Comparison of ENCODE assay signal across 21 cellular contexts in the genomic region with DNA sequence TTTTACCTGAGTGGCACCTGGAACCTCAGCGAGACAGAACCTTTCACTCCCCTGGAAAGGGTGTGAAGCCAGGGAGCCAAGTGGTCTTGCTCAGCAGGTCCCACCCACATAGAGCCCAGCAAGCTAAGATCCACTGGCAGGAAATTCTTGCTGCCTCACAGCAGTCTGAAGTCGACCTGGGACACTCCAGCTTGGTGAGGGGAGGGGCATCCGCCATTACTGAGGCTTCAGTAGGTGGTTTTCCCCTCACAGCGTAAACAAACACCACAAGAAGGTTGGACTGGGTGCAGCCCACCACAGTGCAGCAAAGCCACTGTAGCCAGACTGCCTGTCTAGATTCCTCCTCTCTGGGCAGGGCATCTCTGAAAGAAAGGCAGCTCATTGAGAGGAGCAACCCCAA.
DNase-seq lines count a peak whose midpoint lies in the region; ATAC-seq and TF ChIP-seq lines count a peak whose summit lies in the region.
"Had no signal": no experiment of that assay in that cellular context is flagged by ENCODE, and none has a peak within 500 bp of the region (broad histone marks: within the 10 kb centered on the region; RNA-seq: fewer than 3 reads in every experiment).

No MANE protein-coding gene starts in this region.

- 73% methylated on average over 4 of the region's 4 CpGs for WGBS in HUES64
- 71 to 72% methylated on average over 3 to 4 of the region's 4 CpGs for WGBS in endodermal cell (ENCODE audit: insufficient coverage in 1 of 2, insufficient read length in 1 of 2), 2 experiments
- 67 to 73% methylated on average over 3 to 4 of the region's 4 CpGs for WGBS in testis, 2 donors

- no peak overlapping the region for H3K27ac ChIP-seq in HUES64 (ENCODE audit: low read depth, low read length)
- H3K27ac ChIP-seq in endodermal cell (ENCODE audit: low read depth, low read length): no peak overlapping the region
- no peak overlapping the region for H3K27ac ChIP-seq in neural progenitor cell
- no peak overlapping the region for H3K27ac ChIP-seq in testis
- H3K27ac ChIP-seq: 22Rv1, BLaER1, C4-2B had no signal

- intact Hi-C loops in testis (cut with DNase I; ENCODE audit: low total_unique reads): no loop called here

- no peak overlapping the region for H3K4me3 Mint-ChIP-seq in endodermal cell
- H3K4me3 Mint-ChIP-seq in neural progenitor cell: no peak overlapping the region
- H3K4me3 Mint-ChIP-seq: B cell; CD4-positive, CD25-positive, alpha-beta regulatory T cell; CD8-positive, alpha-beta T cell; HFFc6 had no signal

- H3K4me3 ChIP-seq in HUES64 (ENCODE audit: low read length) (no peak overlapping the region), endodermal cell (ENCODE audit: low read length) (no peak overlapping the region), neural progenitor cell (no peak overlapping the region), testis (no peak overlapping the region)
- H3K4me3 ChIP-seq: BLaER1, GM12878, HAP-1 had no signal

- peaks cover 6% of the 10 kb centered on the region for H3K4me1 Mint-ChIP-seq in endodermal cell
- no peaks in the 10 kb centered on the region for H3K4me1 Mint-ChIP-seq in neural progenitor cell
- H3K4me1 Mint-ChIP-seq: B cell; CD4-positive, CD25-positive, alpha-beta regulatory T cell had no signal

- H3K27ac Mint-ChIP-seq in endodermal cell (no peak overlapping the region), neural progenitor cell (no peak overlapping the region)
- H3K27ac Mint-ChIP-seq: B cell; CD4-positive, CD25-positive, alpha-beta regulatory T cell; CD8-positive, alpha-beta T cell; HFFc6 had no signal

- no peaks in the 10 kb centered on the region for H3K27me3 Mint-ChIP-seq in endodermal cell (ENCODE audit: insufficient read depth)
- peaks cover 2% of the 10 kb centered on the region for H3K27me3 Mint-ChIP-seq in neural progenitor cell (ENCODE audit: insufficient read depth, low read depth)
- H3K27me3 Mint-ChIP-seq: B cell; CD4-positive, CD25-positive, alpha-beta regulatory T cell had no signal

- ATAC-seq in HG03432 (IDR thresholded peaks at IDR 0.05; ENCODE audit: unreplicated experiment): no peak
- ATAC-seq: CD8-positive, alpha-beta T cell; GM12878 had no signal

- no peaks in the 10 kb centered on the region for H3K36me3 Mint-ChIP-seq in endodermal cell (ENCODE audit: low read depth)
- peaks cover 4% of the 10 kb centered on the region for H3K36me3 Mint-ChIP-seq in neural progenitor cell
- H3K36me3 Mint-ChIP-seq: CD4-positive, CD25-positive, alpha-beta regulatory T cell; CD8-positive, alpha-beta T cell had no signal

- H3F3A ChIP-seq in neural progenitor cell (ENCODE audit: low read depth): no peaks in the 10 kb centered on the region

- TF ChIP-seq CTCF in endodermal cell (conservative IDR thresholded peaks at IDR 0.05): no peak
- no peak for TF ChIP-seq CTCF in neural progenitor cell (IDR thresholded peaks at IDR 0.05)
- no peak for TF ChIP-seq CTCF in testis (IDR thresholded peaks at IDR 0.05)

- no peaks in the 10 kb centered on the region for H3K79me2 ChIP-seq in neural progenitor cell (ENCODE audit: low read depth)

- no peaks in the 10 kb centered on the region for H3K27me3 ChIP-seq in HUES64 (ENCODE audit: insufficient read depth, low read length)
- no peaks in the 10 kb centered on the region for H3K27me3 ChIP-seq in endodermal cell (ENCODE audit: control insufficient read depth, insufficient read depth, low read length, poor library complexity, severe bottlenecking)
- H3K27me3 ChIP-seq in neural progenitor cell: no peaks in the 10 kb centered on the region
- H3K27me3 ChIP-seq in testis: no peaks in the 10 kb centered on the region
- H3K27me3 ChIP-seq: BLaER1 had no signal

- no peaks in the 10 kb centered on the region for H3K36me3 ChIP-seq in HUES64 (ENCODE audit: insufficient read depth, low read length)
- H3K36me3 ChIP-seq in endodermal cell (ENCODE audit: control insufficient read depth, insufficient read depth, low read length): no peaks in the 10 kb centered on the region
- no peaks in the 10 kb centered on the region for H3K36me3 ChIP-seq in neural progenitor cell
- H3K36me3 ChIP-seq in testis (ENCODE audit: low read depth, missing control alignments): no peaks in the 10 kb centered on the region
- H3K36me3 ChIP-seq: BLaER1, HAP-1 had no signal

- DNase-seq in ELF-1 (ENCODE audit: low read depth, low spot score) (peak; percentile 8), endodermal cell (peak; percentile 63), neural progenitor cell (ENCODE audit: low spot score) (no peak), testis (no peak), NCI-H2081 treated with DMSO at 0.1 percent for 48 hours (lab: John Stamatoyannopoulos, UW) (no peak), NCI-H345 (lab: John Stamatoyannopoulos, UW) (no peak)
- DNase-seq: Caco-2; CD4-positive, CD25-positive, alpha-beta regulatory T cell; CD8-positive, alpha-beta T cell; DMS153; DND-41; GDM1; HFFc6 had no signal

- peak overlapping the region; percentile 57 for H2AFZ ChIP-seq in neural progenitor cell (replicated peaks)

- H3K9me3 Mint-ChIP-seq in endodermal cell (peaks cover 5% of the 10 kb centered on the region), neural progenitor cell (peaks cover 5% of the 10 kb centered on the region)

- H3K4me1 ChIP-seq in HUES64 (ENCODE audit: insufficient read depth, low read length): peaks cover 6% of the 10 kb centered on the region; the same call in 1 of the 2 replicates
- no peaks in the 10 kb centered on the region for H3K4me1 ChIP-seq in endodermal cell (ENCODE audit: control insufficient read depth, insufficient read depth, low read length)
- H3K4me1 ChIP-seq in neural progenitor cell: no peaks in the 10 kb centered on the region
- H3K4me1 ChIP-seq in testis: no peaks in the 10 kb centered on the region
- H3K4me1 ChIP-seq: BLaER1, HAP-1 had no signal

- H3K9me3 ChIP-seq in HUES64 (ENCODE audit: insufficient read depth, low read depth, low read length) (no peaks in the 10 kb centered on the region), endodermal cell (ENCODE audit: control insufficient read depth, low read length) (no peaks in the 10 kb centered on the region), neural progenitor cell (ENCODE audit: low read depth) (no peaks in the 10 kb centered on the region), testis (no peaks in the 10 kb centered on the region)
- H3K9me3 ChIP-seq: BLaER1, HAP-1 had no signal

- no peak overlapping the region for H3K4me2 ChIP-seq in neural progenitor cell
- H3K4me2 ChIP-seq: BLaER1 had no signal

- 0 out of 2 replicates have a peak overlapping the region, but pooled peaks have one; percentile 26 for H3K9ac ChIP-seq in HUES64 (ENCODE audit: low read depth, low read length)
- no peak overlapping the region for H3K9ac ChIP-seq in endodermal cell (ENCODE audit: extremely low read depth, low read length, poor library complexity, severe bottlenecking)
- no peak overlapping the region for H3K9ac ChIP-seq in neural progenitor cell
- H3K9ac ChIP-seq: BLaER1 had no signal

- TF ChIP-seq POLR2A in testis (IDR thresholded peaks at IDR 0.05): no peak

- no peaks in the 10 kb centered on the region for H4K20me1 ChIP-seq in neural progenitor cell (ENCODE audit: low read depth)
- H4K20me1 ChIP-seq: BLaER1 had no signal

Comparison
In these comparisons a context has a peak if more than half of its experiments do, and no peak if none do; other contexts are left out.
1. DNase-seq: peak in ELF-1 (single experiment) and endodermal cell (single experiment); none in neural progenitor cell (single experiment), testis (single experiment), NCI-H2081 treated with DMSO at 0.1 percent for 48 hours (single experiment) and NCI-H345 (single experiment).